Comparison of ENCODE assay signal across 13 cellular contexts in the genomic region with DNA sequence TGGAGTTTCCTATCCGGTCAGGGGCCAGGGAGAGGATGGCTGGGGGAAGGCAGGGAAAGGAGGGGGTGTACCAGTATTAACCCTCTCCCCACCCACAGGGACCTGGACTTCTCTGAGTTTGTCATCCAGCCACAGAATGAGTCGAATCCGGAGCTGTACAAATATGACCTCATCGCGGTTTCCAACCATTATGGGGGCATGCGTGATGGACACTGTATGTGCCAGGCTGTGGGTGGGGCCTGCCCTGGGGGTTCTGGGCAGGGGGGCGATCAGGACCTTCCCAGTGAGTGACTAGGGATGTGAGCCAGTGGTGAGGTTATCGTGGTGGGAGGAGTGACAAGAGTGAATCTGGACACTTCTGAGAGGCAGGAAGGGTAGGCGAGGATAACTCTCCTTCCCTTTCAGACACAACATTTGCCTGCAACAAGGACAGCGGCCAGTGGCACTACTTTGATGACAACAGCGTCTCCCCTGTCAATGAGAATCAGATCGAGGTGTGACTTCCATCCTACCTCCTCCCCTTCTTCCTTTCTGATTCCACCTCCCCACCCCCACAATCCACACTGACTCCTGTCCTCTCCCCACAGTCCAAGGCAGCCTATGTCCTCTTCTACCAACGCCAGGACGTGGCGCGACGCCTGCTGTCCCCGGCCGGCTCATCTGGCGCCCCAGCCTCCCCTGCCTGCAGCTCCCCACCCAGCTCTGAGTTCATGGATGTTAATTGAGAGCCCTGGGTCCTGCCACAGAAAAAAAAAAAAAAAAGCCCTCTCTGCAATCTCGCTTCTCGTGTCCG. TPM values are rescaled to one million over a fixed set of nuclear protein-coding genes. Genes with fewer than 3 reads are reported as not detected.
A peak's percentile ranks its signal among the peaks of the same experiment; 100 is the strongest.
DNase-seq lines count a peak whose midpoint lies in the region; ATAC-seq and TF ChIP-seq lines count a peak whose summit lies in the region.
"Had no signal": no experiment of that assay in that cellular context is flagged by ENCODE, and none has a peak within 500 bp of the region (broad histone marks: within the 10 kb centered on the region; RNA-seq: fewer than 3 reads in every experiment).

No MANE protein-coding gene starts in this region.

- no peak overlapping the region for H3K4me3 Mint-ChIP-seq in activated CD4-positive, alpha-beta memory T cell treated with anti-CD3 and anti-CD28 coated beads, Interleukin-2, amount 10 ng/mL, durations not matched to agents 7 days and 5 days
- H3K4me3 Mint-ChIP-seq: CD4-positive, CD25-positive, alpha-beta regulatory T cell had no signal

- peaks cover 11% of the 10 kb centered on the region for H3K4me1 Mint-ChIP-seq in activated CD4-positive, alpha-beta memory T cell treated with anti-CD3 and anti-CD28 coated beads, Interleukin-2, amount 10 ng/mL, durations not matched to agents 7 days and 5 days

- DNase-seq in stimulated activated CD4-positive, alpha-beta T cell treated with anti-CD3 and anti-CD28 coated beads, Interleukin-1b, Interleukin-23, amount 100 ng/mL, for 48 hours: peak; percentile 6
- no peak for DNase-seq in stimulated activated CD4-positive, alpha-beta T cell treated with anti-CD3 and anti-CD28 coated beads, Interleukin-4, amount 100 ng/mL, for 24 hours
- no peak for DNase-seq in activated CD4-positive, alpha-beta memory T cell treated with anti-CD3 and anti-CD28 coated beads, Interleukin-2, amount 10 ng/mL, durations not matched to agents 7 days and 5 days
- DNase-seq in fibroblast of villous mesenchyme (ENCODE audit: low read depth): peak; percentile 8
- DNase-seq in germinal center (ENCODE audit: low spot score): no peak
- DNase-seq: CD4-positive, CD25-positive, alpha-beta regulatory T cell; left cardiac atrium; NCI-H1436; NCI-H526 treated with DMSO at 0.1 percent for 48 hours; stimulated activated CD4-positive, alpha-beta T cell treated with anti-CD3 and anti-CD28 coated beads, Interleukin-15, amount 100 ng/mL, for 24 hours had no signal

- POLR2A ChIA-PET in activated CD4-positive, alpha-beta memory T cell treated with anti-CD3 and anti-CD28 coated beads, Interleukin-2, amount 10 ng/mL, durations not matched to agents 7 days and 5 days (lab: Charles Lee): no interaction called here

- peak overlapping the region; percentile 26 for H3K27ac Mint-ChIP-seq in activated CD4-positive, alpha-beta memory T cell treated with anti-CD3 and anti-CD28 coated beads, Interleukin-2, amount 10 ng/mL, durations not matched to agents 7 days and 5 days

- CTCF ChIA-PET in activated CD4-positive, alpha-beta memory T cell treated with anti-CD3 and anti-CD28 coated beads, Interleukin-2, amount 10 ng/mL, durations not matched to agents 7 days and 5 days (lab: Charles Lee): interaction anchor here (0.5 kb wide), 1 partner anchor 1572 kb away, joined by 3 read pairs; no protein-coding TSS in a partner anchor

- H3K4me3 ChIP-seq in fibroblast of villous mesenchyme (ENCODE audit: low read depth, low read length): no peak overlapping the region

- H3K36me3 Mint-ChIP-seq in activated CD4-positive, alpha-beta memory T cell treated with anti-CD3 and anti-CD28 coated beads, Interleukin-2, amount 10 ng/mL, durations not matched to agents 7 days and 5 days (ENCODE audit: low read depth): peaks cover 13% of the 10 kb centered on the region

- ATAC-seq in GM19452 (IDR thresholded peaks at IDR 0.05; ENCODE audit: unreplicated experiment): no peak
- ATAC-seq in HG02870 (IDR thresholded peaks at IDR 0.05; ENCODE audit: unreplicated experiment): no peak
- no peak for ATAC-seq in GM18498 (IDR thresholded peaks at IDR 0.05; ENCODE audit: unreplicated experiment)

- TF ChIP-seq CTCF in fibroblast of villous mesenchyme (IDR thresholded peaks at IDR 0.05; ENCODE audit: insufficient read depth, low read depth, low read length): no peak

- H3K27me3 Mint-ChIP-seq in activated CD4-positive, alpha-beta memory T cell treated with anti-CD3 and anti-CD28 coated beads, Interleukin-2, amount 10 ng/mL, durations not matched to agents 7 days and 5 days: no peaks in the 10 kb centered on the region
- H3K27me3 Mint-ChIP-seq: CD4-positive, CD25-positive, alpha-beta regulatory T cell had no signal

- H3K9me3 Mint-ChIP-seq in activated CD4-positive, alpha-beta memory T cell treated with anti-CD3 and anti-CD28 coated beads, Interleukin-2, amount 10 ng/mL, durations not matched to agents 7 days and 5 days: no peaks in the 10 kb centered on the region
- H3K9me3 Mint-ChIP-seq: CD4-positive, CD25-positive, alpha-beta regulatory T cell had no signal

RNA-seq across cellular contexts. Expression of gene USP11, which starts 14.6 kb away (rescaled TPM):
- total RNA-seq in activated CD4-positive, alpha-beta memory T cell treated with anti-CD3 and anti-CD28 coated beads, Interleukin-2, amount 10 ng/mL, durations not matched to agents 7 days and 5 days: 10 to 100 TPM; 27.6 to 29.4 TPM
- total RNA-seq in fibroblast of villous mesenchyme: 47.0 and 48.4 TPM in 2 replicates

RNA-seq across cellular contexts. Expression of gene CDK16, which starts 28.9 kb away (rescaled TPM):
- 10 to 100 TPM; 59.6 to 60.0 TPM for total RNA-seq in activated CD4-positive, alpha-beta memory T cell treated with anti-CD3 and anti-CD28 coated beads, Interleukin-2, amount 10 ng/mL, durations not matched to agents 7 days and 5 days
- total RNA-seq in fibroblast of villous mesenchyme: 81.6 and 95.0 TPM in 2 replicates

RNA-seq across cellular contexts. Expression of gene UBA1, which starts 53.8 kb away (rescaled TPM):
- total RNA-seq in activated CD4-positive, alpha-beta memory T cell treated with anti-CD3 and anti-CD28 coated beads, Interleukin-2, amount 10 ng/mL, durations not matched to agents 7 days and 5 days: 100 to 1,000 TPM; 180 to 187 TPM
- 189 and 212 TPM in 2 replicates for total RNA-seq in fibroblast of villous mesenchyme

Comparison
In these comparisons a context has a peak if more than half of its experiments do, and no peak if none do; other contexts are left out.
1. DNase-seq: peak in stimulated activated CD4-positive, alpha-beta T cell treated with anti-CD3 and anti-CD28 coated beads, Interleukin-1b, Interleukin-23, amount 100 ng/mL, for 48 hours (single experiment) and fibroblast of villous mesenchyme (single experiment); none in stimulated activated CD4-positive, alpha-beta T cell treated with anti-CD3 and anti-CD28 coated beads, Interleukin-4, amount 100 ng/mL, for 24 hours (single experiment), activated CD4-positive, alpha-beta memory T cell treated with anti-CD3 and anti-CD28 coated beads, Interleukin-2, amount 10 ng/mL, durations not matched to agents 7 days and 5 days (single experiment) and germinal center (single experiment).